Comparison of ENCODE assay signal across 14 cellular contexts in the genomic region with DNA sequence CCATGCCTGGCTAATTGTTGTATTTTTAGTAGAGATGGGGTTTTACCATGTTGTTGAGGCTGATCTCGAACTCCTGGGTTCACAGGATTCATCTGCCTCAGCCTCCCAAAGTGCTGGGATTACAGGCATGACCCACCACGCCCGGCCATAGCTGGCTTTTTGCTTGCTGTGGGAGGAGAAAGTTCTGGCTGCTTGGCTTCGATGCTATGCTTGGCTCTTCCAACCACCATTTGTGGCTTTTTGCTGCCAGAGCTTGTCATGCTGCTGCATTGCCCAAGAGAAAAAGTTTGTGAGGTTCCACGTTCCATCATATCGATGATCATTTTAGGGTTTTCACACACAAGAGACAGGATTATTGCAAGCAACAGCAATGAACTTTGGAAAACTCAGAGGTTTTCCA. TPM values are rescaled to one million over a fixed set of nuclear protein-coding genes. Genes with fewer than 3 reads are reported as not detected.
"Had no signal": no experiment of that assay in that cellular context is flagged by ENCODE, and none has a peak within 500 bp of the region (broad histone marks: within the 10 kb centered on the region; RNA-seq: fewer than 3 reads in every experiment).

No MANE protein-coding gene starts in this region.

- H3K27me3 ChIP-seq: cardiac muscle cell, tibial nerve had no signal

- DNase-seq: activated CD4-positive, alpha-beta T cell treated with anti-CD3 and anti-CD28 coated beads, Interleukin-2, amount 10 ng/mL, durations not matched to agents 7 days and 5 days; activated CD4-positive, CD25-positive, alpha-beta regulatory T cell; activated CD8-positive, alpha-beta memory T cell treated with anti-CD3 and anti-CD28 coated beads, Interleukin-2, amount 10 ng/mL, durations not matched to agents 7 days and 5 days; activated gamma-delta T cell; activated T-cell treated with anti-CD3 and anti-CD28 coated beads, Interleukin-2, amount 50 U/mL, for 4 hours; effector memory CD4-positive, alpha-beta T cell; glutamatergic neuron; mesendoderm; T-helper 2 cell had no signal

- H3K9me3 ChIP-seq: tibial nerve had no signal

- ATAC-seq: activated CD8-positive, alpha-beta memory T cell treated with anti-CD3 and anti-CD28 coated beads, Interleukin-2, amount 10 ng/mL, durations not matched to agents 7 days and 5 days; activated T-cell treated with anti-CD3 and anti-CD28 coated beads, Interleukin-2, amount 50 U/mL, for 4 hours; stimulated activated effector memory CD8-positive, alpha-beta T cell treated with anti-CD3 and anti-CD28 coated beads, Interleukin-12 subunit alpha, Interleukin-12 subunit beta, amount 100 ng/mL, for 72 hours had no signal

- H3K4me1 ChIP-seq: tibial nerve had no signal

- H3K36me3 ChIP-seq: cardiac muscle cell had no signal

- H3K27ac ChIP-seq: cardiac muscle cell, epithelial cell of prostate, tibial nerve had no signal

- H3K4me3 ChIP-seq: cardiac muscle cell, smooth muscle cell, tibial nerve had no signal

- H3K4me2 ChIP-seq: smooth muscle cell had no signal

RNA-seq across cellular contexts. Expression of a gene that starts 55.1 kb away (rescaled TPM):
- total RNA-seq: activated CD4-positive, alpha-beta T cell treated with anti-CD3 and anti-CD28 coated beads, Interleukin-2, amount 10 ng/mL, durations not matched to agents 7 days and 5 days; smooth muscle cell had no signal
- polyA plus RNA-seq: smooth muscle cell had no signal
